8 cellular contexts compared by ENCODE assay signal in genomic region chr3:10263549-10264363, GRCh38. TPM values are rescaled to one million over a fixed set of nuclear protein-coding genes. Genes with fewer than 3 reads are reported as not detected.
DNase-seq lines count a peak whose midpoint lies in the region; ATAC-seq and TF ChIP-seq lines count a peak whose summit lies in the region.

No MANE protein-coding gene starts in this region.

- peak overlapping the region; percentile 71 for H3K27ac ChIP-seq in HUES48 (ENCODE audit: low read depth, low read length)

- no peaks in the 10 kb centered on the region for H3K9me3 Mint-ChIP-seq in naive thymus-derived CD8-positive, alpha-beta T cell
- no peaks in the 10 kb centered on the region for H3K9me3 Mint-ChIP-seq in stimulated activated naive CD8-positive, alpha-beta T cell treated with anti-CD3 and anti-CD28 coated beads, Interleukin-15, Interleukin-2, amounts not matched to agents 100 ng/mL and 50 ng/mL, for 24 hours

- peak; percentile 36 for TF ChIP-seq CTCF in AG09319 (IDR thresholded peaks at IDR 0.05; ENCODE audit: low read depth, low read length)

- ATAC-seq in naive thymus-derived CD8-positive, alpha-beta T cell: peak; percentile 92 to 97
- no peak for ATAC-seq in HG02588 (IDR thresholded peaks at IDR 0.05; ENCODE audit: unreplicated experiment)

- no peak overlapping the region for H3K4me3 ChIP-seq in HUES48 (ENCODE audit: low read depth, low read length)

- H3K27me3 ChIP-seq in HUES48 (ENCODE audit: control insufficient read depth, insufficient read depth, low read length): no peaks in the 10 kb centered on the region

- H3K4me1 Mint-ChIP-seq in naive thymus-derived CD8-positive, alpha-beta T cell: peaks cover 50 to 92% (median 88%) of the 10 kb centered on the region in 4 donors
- H3K4me1 Mint-ChIP-seq in stimulated activated naive CD8-positive, alpha-beta T cell treated with anti-CD3 and anti-CD28 coated beads, Interleukin-15, Interleukin-2, amounts not matched to agents 100 ng/mL and 50 ng/mL, for 24 hours (ENCODE audit: low read depth): peaks cover 73% of the 10 kb centered on the region

- H3K27ac Mint-ChIP-seq in naive thymus-derived CD8-positive, alpha-beta T cell: peak overlapping the region; percentile 71 to 97 (median 93)
- peak overlapping the region; percentile 92 for H3K27ac Mint-ChIP-seq in stimulated activated naive CD8-positive, alpha-beta T cell treated with anti-CD3 and anti-CD28 coated beads, Interleukin-15, Interleukin-2, amounts not matched to agents 100 ng/mL and 50 ng/mL, for 24 hours

- H3K4me3 Mint-ChIP-seq in naive thymus-derived CD8-positive, alpha-beta T cell: peak overlapping the region; percentile 70 to 81 (median 76)
- H3K4me3 Mint-ChIP-seq in stimulated activated naive CD8-positive, alpha-beta T cell treated with anti-CD3 and anti-CD28 coated beads, Interleukin-15, Interleukin-2, amounts not matched to agents 100 ng/mL and 50 ng/mL, for 24 hours: peak overlapping the region; percentile 71

- no peak overlapping the region for H3K9ac ChIP-seq in HUES48 (ENCODE audit: low read depth, low read length)

- POLR2A ChIA-PET in naive thymus-derived CD8-positive, alpha-beta T cell (lab: Charles Lee): interaction anchor here (0.7 to 4.3 kb wide), 11 partner anchors 8 to 331 kb away, joined by 3 to 42 read pairs (median 4); partner anchors contain the start of genes CRELD1, SEC13, TATDN2 and VHL

- peaks cover 0 to 87% (median 13%) of the 10 kb centered on the region in 3 donors for H3K36me3 Mint-ChIP-seq in naive thymus-derived CD8-positive, alpha-beta T cell
- H3K36me3 Mint-ChIP-seq in stimulated activated naive CD8-positive, alpha-beta T cell treated with anti-CD3 and anti-CD28 coated beads, Interleukin-15, Interleukin-2, amounts not matched to agents 100 ng/mL and 50 ng/mL, for 24 hours (ENCODE audit: low read depth): peaks cover 72% of the 10 kb centered on the region

- peaks cover 9% of the 10 kb centered on the region for H3K4me1 ChIP-seq in HUES48 (ENCODE audit: control insufficient read depth, insufficient read depth, low read length)

- H3K27me3 Mint-ChIP-seq in naive thymus-derived CD8-positive, alpha-beta T cell: no peaks in the 10 kb centered on the region
- H3K27me3 Mint-ChIP-seq in stimulated activated naive CD8-positive, alpha-beta T cell treated with anti-CD3 and anti-CD28 coated beads, Interleukin-15, Interleukin-2, amounts not matched to agents 100 ng/mL and 50 ng/mL, for 24 hours: no peaks in the 10 kb centered on the region

- peaks cover 59% of the 10 kb centered on the region for H3K36me3 ChIP-seq in HUES48 (ENCODE audit: control insufficient read depth, insufficient read depth, low read length)

- no peak for DNase-seq in AG09319 (ENCODE audit: extremely low read depth, low read depth)
- DNase-seq in activated CD4-positive, alpha-beta T cell treated with anti-CD3 and anti-CD28 coated beads, Interleukin-2, amount 50 U/mL, for 1 hour: peak; percentile 71
- peak; percentile 59 for DNase-seq in effector CD4-positive, alpha-beta T cell
- DNase-seq in naive thymus-derived CD8-positive, alpha-beta T cell: peak; percentile 41 to 77 (median 60)
- no peak for DNase-seq in NCI-H1436 treated with DMSO at 0.1 percent for 48 hours (lab: John Stamatoyannopoulos, UW)

- no peaks in the 10 kb centered on the region for H3K9me3 ChIP-seq in HUES48 (ENCODE audit: control insufficient read depth, insufficient read depth, low read length)

RNA-seq across cellular contexts. Expression of gene TATDN2, which starts 15.5 kb away (rescaled TPM):
- 10 to 100 TPM; 68.1 to 71.1 TPM for total RNA-seq in naive thymus-derived CD8-positive, alpha-beta T cell
- polyA plus RNA-seq in naive thymus-derived CD8-positive, alpha-beta T cell: 10 to 100 TPM; 11.5 to 20.9 (median 14.5) TPM

RNA-seq across cellular contexts. Expression of gene GHRL, which starts 29.0 kb away (rescaled TPM):
- total RNA-seq in naive thymus-derived CD8-positive, alpha-beta T cell: 1 to 10 TPM; 1.3 to 1.4 TPM
- polyA plus RNA-seq in naive thymus-derived CD8-positive, alpha-beta T cell: 1 to 10 TPM in 1 of 3 donors, under 1 TPM in 1, not detected in 1; 0.22 to 3.2 TPM

RNA-seq across cellular contexts. Expression of gene SEC13, which starts 57.2 kb away (rescaled TPM):
- total RNA-seq in naive thymus-derived CD8-positive, alpha-beta T cell: 10 to 100 TPM; 59.6 to 70.8 TPM
- polyA plus RNA-seq in naive thymus-derived CD8-positive, alpha-beta T cell: 100 to 1,000 TPM; 118 to 120 (median 118) TPM

Comparison
In these comparisons a context has a peak if more than half of its experiments do, and no peak if none do; other contexts are left out.
1. DNase-seq: peak in activated CD4-positive, alpha-beta T cell treated with anti-CD3 and anti-CD28 coated beads, Interleukin-2, amount 50 U/mL, for 1 hour (single experiment), effector CD4-positive, alpha-beta T cell (single experiment) and naive thymus-derived CD8-positive, alpha-beta T cell (10 of 10); none in AG09319 (single experiment) and NCI-H1436 treated with DMSO at 0.1 percent for 48 hours (single experiment).